In genomic region chrX:121579016-121579760, GRCh38 we compare ENCODE assay signal across 1 cellular context.
TF ChIP-seq lines count a peak whose summit lies in the region.

No MANE protein-coding gene starts in this region.

TF ChIP-seq in HEK293, 187 proteins besides CTCF, POLR2A, EP300 and RAD21 (continued from another document):
- TF ChIP-seq, protein P1, sequence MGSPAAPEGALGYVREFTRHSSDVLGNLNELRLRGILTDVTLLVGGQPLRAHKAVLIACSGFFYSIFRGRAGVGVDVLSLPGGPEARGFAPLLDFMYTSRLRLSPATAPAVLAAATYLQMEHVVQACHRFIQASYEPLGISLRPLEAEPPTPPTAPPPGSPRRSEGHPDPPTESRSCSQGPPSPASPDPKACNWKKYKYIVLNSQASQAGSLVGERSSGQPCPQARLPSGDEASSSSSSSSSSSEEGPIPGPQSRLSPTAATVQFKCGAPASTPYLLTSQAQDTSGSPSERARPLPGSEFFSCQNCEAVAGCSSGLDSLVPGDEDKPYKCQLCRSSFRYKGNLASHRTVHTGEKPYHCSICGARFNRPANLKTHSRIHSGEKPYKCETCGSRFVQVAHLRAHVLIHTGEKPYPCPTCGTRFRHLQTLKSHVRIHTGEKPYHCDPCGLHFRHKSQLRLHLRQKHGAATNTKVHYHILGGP (tag by site-specific recombination; IDR thresholded peaks at IDR 0.05) = no peak
- TF ChIP-seq ZNF274 (IDR thresholded peaks at IDR 0.05; ENCODE audit: low read length) = no peak
- TF ChIP-seq ZNF274 (tag by site-specific recombination; IDR thresholded peaks at IDR 0.05; ENCODE audit: borderline replicate concordance) = no peak
- TF ChIP-seq ZNF747 (tag by site-specific recombination; IDR thresholded peaks at IDR 0.05) = no peak
